Comparison of ENCODE assay signal across 8 cellular contexts in genomic region chr7:44565097-44565794, GRCh38. TPM values are rescaled to one million over a fixed set of nuclear protein-coding genes. Genes with fewer than 3 reads are reported as not detected.
A peak's percentile ranks its signal among the peaks of the same experiment; 100 is the strongest.
DNase-seq lines count a peak whose midpoint lies in the region; ATAC-seq, FAIRE-seq and TF ChIP-seq lines count a peak whose summit lies in the region.

No MANE protein-coding gene starts in this region.

- peak; percentile 42 for DNase-seq in DMS153 (lab: John Stamatoyannopoulos, UW)
- DNase-seq in GM23338 (ENCODE audit: low spot score), result peak; percentile 76
- DNase-seq in NCI-H146 treated with DMSO at 0.1 percent for 48 hours (lab: John Stamatoyannopoulos, UW; ENCODE audit: unreplicated experiment), result peak; percentile 3
- DNase-seq in WTC11 (ENCODE audit: low spot score), result peak; percentile 80
- peak; percentile 54 to 78 for DNase-seq in T47D (ENCODE audit: low read depth in 1 of 2, low spot score in 1 of 2)
- no peak for DNase-seq in keratinocyte (ENCODE audit: low read depth, low spot score)
- peak; percentile 56 for DNase-seq in stimulated activated CD4-positive, alpha-beta T cell treated with anti-CD3 and anti-CD28 coated beads, Interleukin-1b, Interleukin-23, amount 100 ng/mL, for 48 hours

- H3K9me3 ChIP-seq in keratinocyte (ENCODE audit: control insufficient read depth, low read depth, low read length), result no peaks in the 10 kb centered on the region

- H3K9me3 Mint-ChIP-seq in GM23338 (no peaks in the 10 kb centered on the region), WTC11 (no peaks in the 10 kb centered on the region)

- no peaks in the 10 kb centered on the region for H4K20me1 ChIP-seq in GM23338 (replicated peaks; ENCODE audit: insufficient read depth)
- peaks cover 2% of the 10 kb centered on the region for H4K20me1 ChIP-seq in keratinocyte (ENCODE audit: control insufficient read depth, extremely low read depth, insufficient read depth, low read length)

- H3K36me3 ChIP-seq in GM23338 (ENCODE audit: insufficient read depth) (peaks cover 31% of the 10 kb centered on the region), keratinocyte (ENCODE audit: control insufficient read depth in 2 of 2, extremely low read depth in 1 of 2, insufficient read depth in 2 of 2, low read length in 2 of 2) (peaks cover 43 to 52% of the 10 kb centered on the region in 2 experiments)

- no peak overlapping the region for H3K9ac ChIP-seq in keratinocyte (ENCODE audit: control insufficient read depth, extremely low read depth, insufficient read depth, low read length)

- peaks cover 5% of the 10 kb centered on the region for H3K4me1 Mint-ChIP-seq in GM23338
- H3K4me1 Mint-ChIP-seq in WTC11, result no peaks in the 10 kb centered on the region

- H3K4me3 Mint-ChIP-seq in GM23338, result no peak overlapping the region
- no peak overlapping the region for H3K4me3 Mint-ChIP-seq in WTC11

- FAIRE-seq in keratinocyte (lab: Jason Lieb, UNC), result no peak

- peaks cover 66% of the 10 kb centered on the region for H3K36me3 Mint-ChIP-seq in GM23338 (ENCODE audit: low read depth)
- peaks cover 48% of the 10 kb centered on the region for H3K36me3 Mint-ChIP-seq in WTC11

- no peaks in the 10 kb centered on the region for H3K4me1 ChIP-seq in GM23338 (ENCODE audit: insufficient read depth)
- H3K4me1 ChIP-seq in keratinocyte (ENCODE audit: control insufficient read depth, extremely low read depth, insufficient read depth, low read length), result no peaks in the 10 kb centered on the region

- H3K4me3 ChIP-seq in GM23338 (no peak overlapping the region), keratinocyte (ENCODE audit: control insufficient read depth in 2 of 3, extremely low read depth in 1 of 3, insufficient read depth in 2 of 3, low read depth in 1 of 3, low read length in 3 of 3) (no peak overlapping the region)

- H3K4me2 ChIP-seq in GM23338 (no peak overlapping the region), keratinocyte (ENCODE audit: control insufficient read depth, extremely low read depth, insufficient read depth, low read depth, low read length) (no peak overlapping the region)

- ATAC-seq in GM23338, result peak; percentile 88
- peak; percentile 87 for ATAC-seq in WTC11
- no peak for ATAC-seq in HG03095 (IDR thresholded peaks at IDR 0.05; ENCODE audit: unreplicated experiment)

- H3K27ac ChIP-seq in GM23338 (ENCODE audit: low read depth), result no peak overlapping the region
- no peak overlapping the region for H3K27ac ChIP-seq in keratinocyte (ENCODE audit: control insufficient read depth, insufficient read depth, low read length)

- dilution Hi-C loops in keratinocyte (cut with MboI; ENCODE audit: extremely low pct_ligation_motif_present, low sequenced_read_pairs), result no loop called here

- H3K27me3 ChIP-seq in GM23338 (ENCODE audit: insufficient read depth), result no peaks in the 10 kb centered on the region
- H3K27me3 ChIP-seq in keratinocyte (ENCODE audit: control insufficient read depth, extremely low read depth, insufficient read depth, low read length), result no peaks in the 10 kb centered on the region

- CTCF ChIA-PET in WTC11 (lab: Charles Lee), result interaction anchor here (0.6 to 2.8 kb wide), 43 partner anchors 9 to 524 kb away, joined by 3 to 33 read pairs (median 4); partner anchors contain the start of genes DDX56, NACAD, OGDH and TMED4

- H3K27ac Mint-ChIP-seq in GM23338 (no peak overlapping the region), WTC11 (peak overlapping the region; percentile 64; the same call in 1 of the 2 replicates)

- no peaks in the 10 kb centered on the region for H3K9me2 ChIP-seq in GM23338 (ENCODE audit: insufficient read depth)

- peaks cover 12% of the 10 kb centered on the region; the same call in 1 of the 2 replicates for H3F3A ChIP-seq in GM23338 (replicated peaks; ENCODE audit: low read depth)

- H3K79me2 ChIP-seq in GM23338 (replicated peaks; ENCODE audit: insufficient read depth), result no peaks in the 10 kb centered on the region
- H3K79me2 ChIP-seq in keratinocyte (ENCODE audit: control insufficient read depth, insufficient read depth, low read length), result peaks cover 14% of the 10 kb centered on the region

- no peak overlapping the region for H2AFZ ChIP-seq in GM23338
- H2AFZ ChIP-seq in keratinocyte (ENCODE audit: control insufficient read depth, low read length), result no peak overlapping the region

- in situ Hi-C loops in T47D (cut with HindIII; ENCODE audit: low pct_unique_long_range_greater_than_20kb, low sequenced_read_pairs), result no loop called here

- H3K9me1 ChIP-seq in keratinocyte (ENCODE audit: control insufficient read depth, extremely low read depth, insufficient read depth, low read length), result peaks cover 3% of the 10 kb centered on the region

- peak; percentile 79 to 86 for TF ChIP-seq CTCF in GM23338 (conservative IDR thresholded peaks at IDR 0.05; ENCODE audit: low read depth in 2 of 2)
- TF ChIP-seq CTCF in WTC11 (IDR thresholded peaks at IDR 0.05), result peak; percentile 95
- peak; percentile 97 to 99 (median 98) for TF ChIP-seq CTCF in keratinocyte (optimal IDR thresholded peaks at IDR 0.05 in 1 of 3, IDR thresholded peaks at IDR 0.05 in 1 of 3, conservative IDR thresholded peaks at IDR 0.05 in 1 of 3; ENCODE audit: extremely low read depth in 1 of 3, insufficient read depth in 2 of 3, low read length in 3 of 3)

- H3K27me3 Mint-ChIP-seq in GM23338 (ENCODE audit: insufficient read depth, low read depth, poor library complexity) (peaks cover 21% of the 10 kb centered on the region), WTC11 (ENCODE audit: low read depth) (no peaks in the 10 kb centered on the region)

- POLR2A ChIA-PET in WTC11 (lab: Charles Lee), result interaction anchor here (0.9 to 1.0 kb wide), 2 partner anchors 9 to 351 kb away, joined by 3 to 4 read pairs; partner anchors contain the start of gene DDX56

TF ChIP-seq in GM23338, 12 proteins besides CTCF, POLR2A, EP300 and RAD21 (continues in another document):
- TF ChIP-seq NANOG (IDR thresholded peaks at IDR 0.05; ENCODE audit: borderline replicate concordance), result no peak

TF ChIP-seq in WTC11, 78 proteins besides CTCF, POLR2A, EP300 and RAD21 (continues in another document):
- peak; percentile 19; the same call in 1 of the 2 replicates for TF ChIP-seq GABPB1 (CRISPR knock-in tag; IDR thresholded peaks at IDR 0.05)

RNA-seq across cellular contexts. Expression of gene DDX56, which starts 8.5 kb away (rescaled TPM):
- total RNA-seq in GM23338 (2014; rRNA removed; shearing (Covaris generic)), result 70.5 and 72.3 TPM in 2 replicates
- polyA plus RNA-seq in GM23338 (2016; fragmentation: Nextera tagmentation; extraction: Ambion mirVana) (43.9 and 44.1 TPM in 2 replicates), keratinocyte (79.9 to 95.6 TPM (median 81.6 TPM) in 3 replicates)
- total RNA-seq in WTC11 (2021), result 69.4 to 83.1 TPM (median 74.5 TPM) in 3 replicates
- 35.3 TPM for polyA plus RNA-seq in keratinocyte (2011; ENCODE audit: low read depth)
- 55.7 and 62.8 TPM in 2 replicates for polyA plus RNA-seq in keratinocyte (2011; cell fraction: cytosol; rRNA removed)
- 162 and 178 TPM in 2 replicates for polyA plus RNA-seq in keratinocyte (2011; cell fraction: nucleus; rRNA removed)
- polyA plus RNA-seq in keratinocyte (2012; ENCODE audit: low replicate concordance), result 71.2 and 71.6 TPM in 2 replicates
- 71.9 to 122 TPM (median 76.6 TPM) in 3 replicates for polyA minus RNA-seq in keratinocyte
- 36.3 TPM for polyA minus RNA-seq in keratinocyte (2011; cell fraction: cytosol; rRNA and poly(A)+ RNA removed)
- 50.8 and 65.9 TPM in 2 replicates for polyA minus RNA-seq in keratinocyte (2011; cell fraction: nucleus; rRNA and poly(A)+ RNA removed)

RNA-seq across cellular contexts. Expression of gene TMED4, which starts 16.8 kb away (rescaled TPM):
- total RNA-seq in GM23338 (2014; rRNA removed; shearing (Covaris generic)), result 75.1 and 98.5 TPM in 2 replicates
- polyA plus RNA-seq in GM23338 (2016; fragmentation: Nextera tagmentation; extraction: Ambion mirVana) (41.8 and 43.5 TPM in 2 replicates), keratinocyte (45.8 to 52.0 TPM (median 47.6 TPM) in 3 replicates)
- total RNA-seq in WTC11 (2021), result 58.6 to 61.9 TPM (median 60.9 TPM) in 3 replicates
- 14.9 TPM for polyA plus RNA-seq in keratinocyte (2011; ENCODE audit: low read depth)
- 26.9 and 30.9 TPM in 2 replicates for polyA plus RNA-seq in keratinocyte (2011; cell fraction: cytosol; rRNA removed)
- 96.2 and 102 TPM in 2 replicates for polyA plus RNA-seq in keratinocyte (2011; cell fraction: nucleus; rRNA removed)
- polyA plus RNA-seq in keratinocyte (2012; ENCODE audit: low replicate concordance), result 29.1 and 43.1 TPM in 2 replicates
- polyA minus RNA-seq in keratinocyte, result 41.7 to 49.6 TPM (median 43.4 TPM) in 3 replicates
- polyA minus RNA-seq in keratinocyte (2011; cell fraction: cytosol; rRNA and poly(A)+ RNA removed), result 69.8 TPM
- 38.5 and 48.6 TPM in 2 replicates for polyA minus RNA-seq in keratinocyte (2011; cell fraction: nucleus; rRNA and poly(A)+ RNA removed)

RNA-seq across cellular contexts. Expression of gene NPC1L1, which starts 24.1 kb away (rescaled TPM):
- total RNA-seq in GM23338 (2014; rRNA removed; shearing (Covaris generic)), result not detected in 2 replicates
- polyA plus RNA-seq in GM23338 (2016; fragmentation: Nextera tagmentation; extraction: Ambion mirVana) (0.03 and 0.05 TPM in 2 replicates), keratinocyte (0.01 to 0.03 TPM in 2 of 3 replicates, not detected in the other)
- 0.15 to 0.18 TPM (median 0.16 TPM) in 3 replicates for total RNA-seq in WTC11 (2021)
- 0.16 TPM for polyA plus RNA-seq in keratinocyte (2011; ENCODE audit: low read depth)
- polyA plus RNA-seq in keratinocyte (2011; cell fraction: cytosol; rRNA removed), result 0.02 TPM in 1 of 2 replicates, not detected in the other
- polyA plus RNA-seq in keratinocyte (2011; cell fraction: nucleus; rRNA removed), result 0.03 TPM in 1 of 2 replicates, not detected in the other
- polyA plus RNA-seq in keratinocyte (2012; ENCODE audit: low replicate concordance), result 0.02 and 0.37 TPM in 2 replicates
- polyA minus RNA-seq in keratinocyte, result not detected in 3 replicates
- not detected for polyA minus RNA-seq in keratinocyte (2011; cell fraction: cytosol; rRNA and poly(A)+ RNA removed)
- not detected in 2 replicates for polyA minus RNA-seq in keratinocyte (2011; cell fraction: nucleus; rRNA and poly(A)+ RNA removed)

RNA-seq across cellular contexts. Expression of gene OGDH, which starts 41.2 kb away (rescaled TPM):
- 74.8 and 76.9 TPM in 2 replicates for total RNA-seq in GM23338 (2014; rRNA removed; shearing (Covaris generic))
- polyA plus RNA-seq in GM23338 (2016; fragmentation: Nextera tagmentation; extraction: Ambion mirVana), result 13.5 and 16.5 TPM in 2 replicates
- total RNA-seq in WTC11 (2021), result 79.6 to 90.5 TPM (median 89.7 TPM) in 3 replicates
- 34.4 to 79.9 TPM (median 46.4 TPM) in 3 replicates for polyA plus RNA-seq in keratinocyte
- polyA plus RNA-seq in keratinocyte (2011; ENCODE audit: low read depth), result 37.6 TPM
- 53.1 and 67.3 TPM in 2 replicates for polyA plus RNA-seq in keratinocyte (2011; cell fraction: cytosol; rRNA removed)
- 137 and 149 TPM in 2 replicates for polyA plus RNA-seq in keratinocyte (2011; cell fraction: nucleus; rRNA removed)
- polyA plus RNA-seq in keratinocyte (2012; ENCODE audit: low replicate concordance), result 74.3 and 78.0 TPM in 2 replicates
- polyA minus RNA-seq in keratinocyte, result 119 to 232 TPM (median 133 TPM) in 3 replicates
- polyA minus RNA-seq in keratinocyte (2011; cell fraction: cytosol; rRNA and poly(A)+ RNA removed), result 96.3 TPM
- 138 and 184 TPM in 2 replicates for polyA minus RNA-seq in keratinocyte (2011; cell fraction: nucleus; rRNA and poly(A)+ RNA removed)
